Comparison of ENCODE assay signal across 17 cellular contexts in genomic region chr7:111088328-111088727, GRCh38.
DNase-seq lines count a peak whose midpoint lies in the region; ATAC-seq lines count a peak whose summit lies in the region.
"Had no signal": no experiment of that assay in that cellular context is flagged by ENCODE, and none has a peak within 500 bp of the region (broad histone marks: within the 10 kb centered on the region; RNA-seq: fewer than 3 reads in every experiment).

No MANE protein-coding gene starts in this region.

- DNase-seq in T-helper 1 cell (no peak), NCI-H345 treated with DMSO at 0.1 percent for 48 hours (lab: John Stamatoyannopoulos, UW; ENCODE audit: unreplicated experiment) (no peak), NCI-H2227 treated with DMSO at 0.1 percent for 48 hours (lab: John Stamatoyannopoulos, UW) (no peak)
- no peak for DNase-seq in activated naive CD4-positive, alpha-beta T cell treated with anti-CD3 and anti-CD28 coated beads, Interleukin-2, amount 50 U/mL, for 16 hours
- DNase-seq: 8988T; BE2C; CD4-positive, alpha-beta memory T cell; H9; NCI-H1105; NCI-H1694; NCI-H524 treated with DMSO at 0.1 percent for 48 hours had no signal

- H3K4me1 Mint-ChIP-seq in T-helper 1 cell treated with Interleukin-12 subunit alpha and Interleukin-12 subunit beta and Interleukin-4 antibody, amounts not matched to agents 30 μg/mL and 1 μg/mL, for 36 hours (ENCODE audit: low read depth): peaks cover 51% of the 10 kb centered on the region
- H3K4me1 Mint-ChIP-seq in activated naive CD4-positive, alpha-beta T cell treated with anti-CD3 and anti-CD28 coated beads, Interleukin-2, amount 50 U/mL, for 24 hours: peaks cover 77% of the 10 kb centered on the region
- peaks cover 68% of the 10 kb centered on the region for H3K4me1 Mint-ChIP-seq in activated naive CD8-positive, alpha-beta T cell (ENCODE audit: low read depth)

- peaks cover 5% of the 10 kb centered on the region for H3K9me3 Mint-ChIP-seq in T-helper 1 cell treated with Interleukin-12 subunit alpha and Interleukin-12 subunit beta and Interleukin-4 antibody, amounts not matched to agents 30 μg/mL and 1 μg/mL, for 36 hours
- no peaks in the 10 kb centered on the region for H3K9me3 Mint-ChIP-seq in activated naive CD4-positive, alpha-beta T cell treated with anti-CD3 and anti-CD28 coated beads, Interleukin-2, amount 50 U/mL, for 24 hours
- H3K9me3 Mint-ChIP-seq in activated naive CD8-positive, alpha-beta T cell (ENCODE audit: low read depth): peaks cover 4% of the 10 kb centered on the region
- H3K9me3 Mint-ChIP-seq: CD4-positive, alpha-beta memory T cell; H9 had no signal

- peaks cover 23% of the 10 kb centered on the region for H3K36me3 Mint-ChIP-seq in T-helper 1 cell treated with Interleukin-12 subunit alpha and Interleukin-12 subunit beta and Interleukin-4 antibody, amounts not matched to agents 30 μg/mL and 1 μg/mL, for 36 hours (ENCODE audit: low read depth)
- H3K36me3 Mint-ChIP-seq in activated naive CD4-positive, alpha-beta T cell treated with anti-CD3 and anti-CD28 coated beads, Interleukin-2, amount 50 U/mL, for 24 hours: peaks cover 8% of the 10 kb centered on the region
- H3K36me3 Mint-ChIP-seq in activated naive CD8-positive, alpha-beta T cell: peaks cover 6% of the 10 kb centered on the region
- H3K36me3 Mint-ChIP-seq: CD4-positive, alpha-beta memory T cell had no signal

- ATAC-seq in GM19328 (IDR thresholded peaks at IDR 0.05; ENCODE audit: unreplicated experiment): no peak
- ATAC-seq: Panc1 had no signal

- H3K27me3 Mint-ChIP-seq in T-helper 1 cell treated with Interleukin-12 subunit alpha and Interleukin-12 subunit beta and Interleukin-4 antibody, amounts not matched to agents 30 μg/mL and 1 μg/mL, for 36 hours (ENCODE audit: low read depth): no peaks in the 10 kb centered on the region
- no peaks in the 10 kb centered on the region for H3K27me3 Mint-ChIP-seq in activated naive CD4-positive, alpha-beta T cell treated with anti-CD3 and anti-CD28 coated beads, Interleukin-2, amount 50 U/mL, for 24 hours
- no peaks in the 10 kb centered on the region for H3K27me3 Mint-ChIP-seq in activated naive CD8-positive, alpha-beta T cell
- H3K27me3 Mint-ChIP-seq: CD4-positive, alpha-beta memory T cell; IgD-negative memory B cell had no signal

- H3K27ac Mint-ChIP-seq in T-helper 1 cell treated with Interleukin-12 subunit alpha and Interleukin-12 subunit beta and Interleukin-4 antibody, amounts not matched to agents 30 μg/mL and 1 μg/mL, for 36 hours: peak overlapping the region; percentile 37
- peak overlapping the region; percentile 97 for H3K27ac Mint-ChIP-seq in activated naive CD4-positive, alpha-beta T cell treated with anti-CD3 and anti-CD28 coated beads, Interleukin-2, amount 50 U/mL, for 24 hours
- H3K27ac Mint-ChIP-seq in activated naive CD8-positive, alpha-beta T cell: peak overlapping the region; percentile 96
- H3K27ac Mint-ChIP-seq: IgD-negative memory B cell had no signal

- H3K4me3 Mint-ChIP-seq in T-helper 1 cell treated with Interleukin-12 subunit alpha and Interleukin-12 subunit beta and Interleukin-4 antibody, amounts not matched to agents 30 μg/mL and 1 μg/mL, for 36 hours: peak overlapping the region; percentile 16
- H3K4me3 Mint-ChIP-seq in activated naive CD4-positive, alpha-beta T cell treated with anti-CD3 and anti-CD28 coated beads, Interleukin-2, amount 50 U/mL, for 24 hours: no peak overlapping the region
- H3K4me3 Mint-ChIP-seq in activated naive CD8-positive, alpha-beta T cell: peak overlapping the region; percentile 25
- H3K4me3 Mint-ChIP-seq: CD4-positive, alpha-beta memory T cell; H9; IgD-negative memory B cell had no signal

Comparison
In these comparisons a context has a peak if more than half of its experiments do, and no peak if none do; other contexts are left out.
1. H3K27ac Mint-ChIP-seq: peak in every context shown above with its lines; median percentile 97 in activated naive CD4-positive, alpha-beta T cell treated with anti-CD3 and anti-CD28 coated beads, Interleukin-2, amount 50 U/mL, for 24 hours; 96 in activated naive CD8-positive, alpha-beta T cell; 37 in T-helper 1 cell treated with Interleukin-12 subunit alpha and Interleukin-12 subunit beta and Interleukin-4 antibody, amounts not matched to agents 30 μg/mL and 1 μg/mL, for 36 hours.